2 cellular contexts compared by ENCODE assay signal in genomic region chr5:132067941-132068808, GRCh38.
TF ChIP-seq lines count a peak whose summit lies in the region.

No MANE protein-coding gene starts in this region.

TF ChIP-seq in GM23338, 12 proteins besides CTCF, POLR2A, EP300 and RAD21:
- TF ChIP-seq NANOG (IDR thresholded peaks at IDR 0.05; ENCODE audit: borderline replicate concordance) (no peak), REST (IDR thresholded peaks at IDR 0.05; ENCODE audit: unreplicated experiment) (no peak), POLR2AphosphoS5 (IDR thresholded peaks at IDR 0.05; ENCODE audit: low read depth) (no peak), EZH2 (IDR thresholded peaks at IDR 0.05; ENCODE audit: low read depth, unreplicated experiment) (no peak)

TF ChIP-seq in H1, 55 proteins besides CTCF, POLR2A, EP300 and RAD21:
- TF ChIP-seq POLR2AphosphoS5 (IDR thresholded peaks at IDR 0.05; ENCODE audit: low read depth, low read length) (no peak), JUND (IDR thresholded peaks at IDR 0.05; ENCODE audit: low read length) (no peak), TAF1 (IDR thresholded peaks at IDR 0.05; ENCODE audit: low read depth, low read length) (no peak), BACH1 (IDR thresholded peaks at IDR 0.05; ENCODE audit: low read length) (no peak), ZNF274 (IDR thresholded peaks at IDR 0.05; ENCODE audit: borderline replicate concordance, extremely low read depth, low read length) (no peak), RXRA (IDR thresholded peaks at IDR 0.05; ENCODE audit: insufficient read depth, low read depth, low read length) (no peak)
TF ChIP-seq in H1: peak in this region for 0.
